8 cellular contexts compared by ENCODE assay signal in the genomic region with DNA sequence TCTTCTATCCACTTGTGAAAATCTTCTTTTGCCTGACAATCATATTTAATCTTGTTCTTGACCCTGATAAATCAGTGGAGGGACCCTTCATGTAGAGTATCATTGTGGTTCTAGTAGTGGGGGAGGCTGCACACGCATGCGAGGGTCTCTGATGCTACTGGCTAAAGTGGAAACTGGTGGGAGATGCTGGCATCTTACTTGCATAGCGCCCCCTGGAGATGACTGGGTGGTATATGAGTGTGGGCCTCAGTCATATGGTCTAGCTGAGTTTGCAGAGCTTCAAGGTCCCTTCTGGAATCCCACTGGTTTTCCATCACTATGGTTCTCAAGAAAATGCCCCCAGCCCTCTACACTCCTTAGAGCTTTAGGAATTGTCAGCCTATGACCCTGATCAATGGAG.
A peak's percentile ranks its signal among the peaks of the same experiment; 100 is the strongest.
DNase-seq lines count a peak whose midpoint lies in the region; ATAC-seq, FAIRE-seq and TF ChIP-seq lines count a peak whose summit lies in the region.

No MANE protein-coding gene starts in this region.

- FAIRE-seq in urothelium cell line (lab: Jason Lieb, UNC) (no peak), GM12891 (lab: Jason Lieb, UNC) (no peak)

- peak; percentile 66 for DNase-seq in NCI-H82 (lab: John Stamatoyannopoulos, UW)
- no peak for DNase-seq in NCI-H82 treated with DMSO at 0.1 percent for 48 hours (lab: John Stamatoyannopoulos, UW; ENCODE audit: unreplicated experiment)
- peak; percentile 19 for DNase-seq in amniotic epithelial cell (ENCODE audit: low read depth)
- DNase-seq in progenitor cell of endocrine pancreas (ENCODE audit: low spot score, unreplicated experiment) = no peak
- no peak for DNase-seq in urothelium cell line (ENCODE audit: low spot score)
- no peak for DNase-seq in GM12891 (ENCODE audit: insufficient read length, low spot score)

- H3K9me3 Mint-ChIP-seq in progenitor cell of endocrine pancreas (ENCODE audit: low read depth) = peaks cover 18% of the 10 kb centered on the region

- H3K27me3 Mint-ChIP-seq in progenitor cell of endocrine pancreas = no peaks in the 10 kb centered on the region

- no peak overlapping the region for H3K4me3 ChIP-seq in Loucy (ENCODE audit: low read length, poor library complexity, severe bottlenecking)

- no peak for TF ChIP-seq POLR2A in GM12891 (IDR thresholded peaks at IDR 0.05; ENCODE audit: low read depth, low read length)

- H3K79me2 ChIP-seq in Loucy (ENCODE audit: insufficient read depth, low read length) = no peaks in the 10 kb centered on the region

- H3F3A ChIP-seq in Loucy (ENCODE audit: low read depth) = no peaks in the 10 kb centered on the region

- H3K4me1 Mint-ChIP-seq in progenitor cell of endocrine pancreas (ENCODE audit: low read depth) = no peaks in the 10 kb centered on the region

- H4K20me1 ChIP-seq in Loucy (ENCODE audit: insufficient read depth, low read length, poor library complexity, severe bottlenecking) = no peaks in the 10 kb centered on the region

- TF ChIP-seq CTCF in Loucy (conservative IDR thresholded peaks at IDR 0.05; ENCODE audit: low read length) = peak; percentile 81
- peak; percentile 17 for TF ChIP-seq CTCF in progenitor cell of endocrine pancreas (IDR thresholded peaks at IDR 0.05; ENCODE audit: unreplicated experiment)

- 0 out of 2 replicates have a peak, but pooled peaks cover 7% of the 10 kb centered on the region for H3K9me3 ChIP-seq in Loucy (ENCODE audit: insufficient read depth, low read depth, low read length)

- H3K27ac Mint-ChIP-seq in progenitor cell of endocrine pancreas = no peak overlapping the region

- H3K36me3 Mint-ChIP-seq in progenitor cell of endocrine pancreas (ENCODE audit: insufficient read depth) = peaks cover 8% of the 10 kb centered on the region

- H2AFZ ChIP-seq in Loucy (ENCODE audit: low read length) = no peak overlapping the region

- no peak overlapping the region for H3K4me2 ChIP-seq in Loucy (ENCODE audit: low read depth, low read length, poor library complexity, severe bottlenecking)

- H3K4me1 ChIP-seq in Loucy (ENCODE audit: insufficient read depth, low read length, poor library complexity, severe bottlenecking) = no peaks in the 10 kb centered on the region

- no peaks in the 10 kb centered on the region for H3K27me3 ChIP-seq in Loucy (ENCODE audit: insufficient read depth, low read length, poor library complexity, severe bottlenecking)

- no peaks in the 10 kb centered on the region for H3K36me3 ChIP-seq in Loucy (ENCODE audit: insufficient read depth, low read length)

- H3K9me2 ChIP-seq in Loucy (replicated peaks; ENCODE audit: low read depth, low read length) = no peaks in the 10 kb centered on the region

- H3K9ac ChIP-seq in Loucy (ENCODE audit: low read depth, low read length, poor library complexity, severe bottlenecking) = no peak overlapping the region

- H3K4me3 Mint-ChIP-seq in progenitor cell of endocrine pancreas (ENCODE audit: low read depth) = no peak overlapping the region

- no peak for ATAC-seq in HG03196 (IDR thresholded peaks at IDR 0.05; ENCODE audit: unreplicated experiment)

TF ChIP-seq in GM12891, 5 proteins besides CTCF, POLR2A, EP300 and RAD21:
- TF ChIP-seq POLR2AphosphoS5 (IDR thresholded peaks at IDR 0.05; ENCODE audit: low read depth, low read length) (no peak), SPI1 (IDR thresholded peaks at IDR 0.05; ENCODE audit: low read depth, low read length) (no peak), POU2F2 (IDR thresholded peaks at IDR 0.05; ENCODE audit: low read depth, low read length) (no peak), TAF1 (IDR thresholded peaks at IDR 0.05; ENCODE audit: low read depth, low read length) (no peak), PAX5 (IDR thresholded peaks at IDR 0.05; ENCODE audit: insufficient read depth, low read length, severe bottlenecking) (no peak)

Comparison
In these comparisons a context has a peak if more than half of its experiments do, and no peak if none do; other contexts are left out.
1. DNase-seq: peak in NCI-H82 (single experiment) and amniotic epithelial cell (single experiment); none in NCI-H82 treated with DMSO at 0.1 percent for 48 hours (single experiment), progenitor cell of endocrine pancreas (single experiment), urothelium cell line (single experiment) and GM12891 (single experiment).